ENCODE assay signal across 14 cellular contexts in genomic region chr2:159380676-159381239, GRCh38.
A peak's percentile ranks its signal among the peaks of the same experiment; 100 is the strongest.
DNase-seq lines count a peak whose midpoint lies in the region; ATAC-seq and TF ChIP-seq lines count a peak whose summit lies in the region.
"Had no signal": no experiment of that assay in that cellular context is flagged by ENCODE, and none has a peak within 500 bp of the region (broad histone marks: within the 10 kb centered on the region; RNA-seq: fewer than 3 reads in every experiment).

No MANE protein-coding gene starts in this region.

- H3K9me2 ChIP-seq in Loucy (replicated peaks; ENCODE audit: low read depth, low read length): no peaks in the 10 kb centered on the region

- H3K4me2 ChIP-seq in BLaER1 (peak overlapping the region; percentile 36; the same call in 1 of the 2 replicates), Loucy (ENCODE audit: low read depth, low read length, poor library complexity, severe bottlenecking) (peak overlapping the region; percentile 35)
- H3K4me2 ChIP-seq: GM23338 had no signal

- no peaks in the 10 kb centered on the region for H3K9me3 ChIP-seq in BLaER1
- no peaks in the 10 kb centered on the region for H3K9me3 ChIP-seq in Loucy (ENCODE audit: insufficient read depth, low read depth, low read length)
- H3K9me3 ChIP-seq in neutrophil: no peaks in the 10 kb centered on the region

- H3K4me3 ChIP-seq in BLaER1: no peak overlapping the region
- no peak overlapping the region for H3K4me3 ChIP-seq in Loucy (ENCODE audit: low read length, poor library complexity, severe bottlenecking)
- H3K4me3 ChIP-seq in neutrophil (ENCODE audit: low read depth in 1 of 2, low read length in 1 of 2): no peak overlapping the region
- H3K4me3 ChIP-seq: GM12878, GM23338 had no signal

- peaks cover 11% of the 10 kb centered on the region for H3K4me1 ChIP-seq in BLaER1
- H3K4me1 ChIP-seq in Loucy (ENCODE audit: insufficient read depth, low read length, poor library complexity, severe bottlenecking): peaks cover 18% of the 10 kb centered on the region
- peaks cover 6 to 8% of the 10 kb centered on the region in 2 experiments for H3K4me1 ChIP-seq in neutrophil (ENCODE audit: control insufficient read depth in 1 of 2, insufficient read depth in 1 of 2, low read depth in 1 of 2, low read length in 1 of 2)

- H3K4me3 Mint-ChIP-seq in stimulated activated naive B cell treated with anti-CD40 and anti-IgM and Interleukin-4, amounts not matched to agents 10 μg/mL and 1 μg/mL and 100 μg/mL, for 72 hours: no peak overlapping the region
- H3K4me3 Mint-ChIP-seq: CD4-positive, CD25-positive, alpha-beta regulatory T cell; GM23338 had no signal

- ATAC-seq in left lobe of liver: peak; percentile 74
- ATAC-seq in stimulated activated naive B cell treated with anti-CD40 and anti-IgM and Interleukin-4, amounts not matched to agents 10 μg/mL and 1 μg/mL and 100 μg/mL, for 72 hours (replicated peaks): no peak
- ATAC-seq: GM23338 had no signal

- H3K27ac ChIP-seq in BLaER1 (no peak overlapping the region), neutrophil (peak overlapping the region; percentile 23)
- H3K27ac ChIP-seq: 22Rv1 had no signal

- no peak overlapping the region for H2AFZ ChIP-seq in Loucy (ENCODE audit: low read length)
- H2AFZ ChIP-seq: GM23338 had no signal

- H4K20me1 ChIP-seq in BLaER1 (no peaks in the 10 kb centered on the region), Loucy (ENCODE audit: insufficient read depth, low read length, poor library complexity, severe bottlenecking) (no peaks in the 10 kb centered on the region)

- H3K36me3 Mint-ChIP-seq in stimulated activated naive B cell treated with anti-CD40 and anti-IgM and Interleukin-4, amounts not matched to agents 10 μg/mL and 1 μg/mL and 100 μg/mL, for 72 hours: peaks cover 3 to 9% of the 10 kb centered on the region in 2 donors

- H3K36me3 ChIP-seq in BLaER1 (peaks cover 24% of the 10 kb centered on the region), Loucy (ENCODE audit: insufficient read depth, low read length) (no peaks in the 10 kb centered on the region; the same call in 1 of the 2 replicates), neutrophil (peaks cover 86% of the 10 kb centered on the region)

- no peaks in the 10 kb centered on the region for H3K9me3 Mint-ChIP-seq in stimulated activated naive B cell treated with anti-CD40 and anti-IgM and Interleukin-4, amounts not matched to agents 10 μg/mL and 1 μg/mL and 100 μg/mL, for 72 hours
- H3K9me3 Mint-ChIP-seq: CD4-positive, CD25-positive, alpha-beta regulatory T cell; GM23338 had no signal

- H3F3A ChIP-seq in Loucy (ENCODE audit: low read depth): peaks cover 3% of the 10 kb centered on the region; the same call in 1 of the 2 replicates

- no peaks in the 10 kb centered on the region for H3K27me3 ChIP-seq in BLaER1
- H3K27me3 ChIP-seq in Loucy (ENCODE audit: insufficient read depth, low read length, poor library complexity, severe bottlenecking): no peaks in the 10 kb centered on the region
- no peaks in the 10 kb centered on the region for H3K27me3 ChIP-seq in neutrophil

- DNase-seq in left lobe of liver (ENCODE audit: low spot score) (no peak), dermis blood vessel endothelial cell (no peak), nucleus accumbens (lab: John Stamatoyannopoulos, UW) (no peak), DMS79 treated with DMSO at 0.1 percent for 48 hours (lab: John Stamatoyannopoulos, UW) (no peak)
- no peak for DNase-seq in stimulated activated naive B cell treated with anti-CD40 and anti-IgM and Interleukin-4, amounts not matched to agents 10 μg/mL and 1 μg/mL and 100 μg/mL, for 72 hours
- DNase-seq: CD4-positive, CD25-positive, alpha-beta regulatory T cell; DMS 273 treated with DMSO at 0.1 percent for 48 hours; H7 had no signal

- H3K9ac ChIP-seq in BLaER1 (no peak overlapping the region), Loucy (ENCODE audit: low read depth, low read length, poor library complexity, severe bottlenecking) (no peak overlapping the region)

- TF ChIP-seq CTCF in Loucy (conservative IDR thresholded peaks at IDR 0.05; ENCODE audit: low read length) (no peak), neutrophil (IDR thresholded peaks at IDR 0.05) (no peak)

- H3K27ac Mint-ChIP-seq in stimulated activated naive B cell treated with anti-CD40 and anti-IgM and Interleukin-4, amounts not matched to agents 10 μg/mL and 1 μg/mL and 100 μg/mL, for 72 hours: no peak overlapping the region
- H3K27ac Mint-ChIP-seq: CD4-positive, CD25-positive, alpha-beta regulatory T cell; GM23338 had no signal

- H3K79me2 ChIP-seq in Loucy (ENCODE audit: insufficient read depth, low read length): no peaks in the 10 kb centered on the region

- no peaks in the 10 kb centered on the region for H3K4me1 Mint-ChIP-seq in stimulated activated naive B cell treated with anti-CD40 and anti-IgM and Interleukin-4, amounts not matched to agents 10 μg/mL and 1 μg/mL and 100 μg/mL, for 72 hours
- H3K4me1 Mint-ChIP-seq: GM23338 had no signal

- no peaks in the 10 kb centered on the region for H3K27me3 Mint-ChIP-seq in stimulated activated naive B cell treated with anti-CD40 and anti-IgM and Interleukin-4, amounts not matched to agents 10 μg/mL and 1 μg/mL and 100 μg/mL, for 72 hours
- H3K27me3 Mint-ChIP-seq: CD4-positive, CD25-positive, alpha-beta regulatory T cell had no signal
